11 cellular contexts compared by ENCODE assay signal in the genomic region with DNA sequence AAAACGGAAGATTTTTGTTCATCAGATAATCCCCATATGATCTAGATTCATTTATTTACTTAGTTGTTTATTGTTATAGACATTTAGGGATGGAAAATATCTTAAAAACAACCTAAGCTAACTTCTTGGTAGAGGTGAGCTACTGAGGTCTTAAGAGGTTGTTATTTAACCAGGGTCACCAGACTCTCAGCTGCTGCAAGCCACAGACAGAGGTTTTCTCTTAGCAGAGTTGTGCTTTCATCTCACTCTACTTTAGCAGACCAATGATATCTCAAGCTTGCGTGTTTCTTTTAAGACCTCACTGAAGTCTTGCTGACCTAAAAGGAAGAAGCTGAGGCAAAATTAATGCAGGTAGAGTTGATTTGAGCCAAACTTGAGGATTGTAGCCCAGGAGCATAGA. TPM values are rescaled to one million over a fixed set of nuclear protein-coding genes. Genes with fewer than 3 reads are reported as not detected.
A peak's percentile ranks its signal among the peaks of the same experiment; 100 is the strongest.
DNase-seq lines count a peak whose midpoint lies in the region; ATAC-seq and TF ChIP-seq lines count a peak whose summit lies in the region.
"Had no signal": no experiment of that assay in that cellular context is flagged by ENCODE, and none has a peak within 500 bp of the region (broad histone marks: within the 10 kb centered on the region; RNA-seq: fewer than 3 reads in every experiment).

No MANE protein-coding gene starts in this region.

- H3K79me2 ChIP-seq in parathyroid adenoma, result peaks cover 4% of the 10 kb centered on the region

- H3K9ac ChIP-seq in parathyroid adenoma, result no peak overlapping the region

- ATAC-seq in GM18909 (IDR thresholded peaks at IDR 0.05; ENCODE audit: poor library complexity, unreplicated experiment) (peak; percentile 94), HG02678 (IDR thresholded peaks at IDR 0.05; ENCODE audit: unreplicated experiment) (peak; percentile 94), T-helper 17 cell (peak; percentile 85), GM19455 (IDR thresholded peaks at IDR 0.05; ENCODE audit: unreplicated experiment) (no peak)

- peak overlapping the region; percentile 71 for H3K27ac ChIP-seq in parathyroid adenoma
- H3K27ac ChIP-seq: SJSA1 had no signal

- no peaks in the 10 kb centered on the region for H3K9me3 ChIP-seq in T-helper 17 cell (ENCODE audit: control insufficient read depth, low read length, poor library complexity, severe bottlenecking)
- H3K9me3 ChIP-seq in parathyroid adenoma (ENCODE audit: control insufficient read depth, low read length), result no peaks in the 10 kb centered on the region
- H3K9me3 ChIP-seq: SJSA1 had no signal

- H3K4me3 Mint-ChIP-seq in T-helper 17 cell (peak overlapping the region; percentile 83), osteocyte (ENCODE audit: unreplicated experiment) (no peak overlapping the region)

- DNase-seq in T-helper 17 cell, result no peak
- no peak for DNase-seq in NAMALWA (ENCODE audit: low spot score)
- no peak for DNase-seq in osteocyte (ENCODE audit: extremely low spot score, unreplicated experiment)
- no peak for DNase-seq in activated T-cell treated with anti-CD3 and anti-CD28 coated beads, Interleukin-2, amount 50 U/mL, for 1 hour
- DNase-seq: aorta, IMR-90 had no signal

- H3K36me3 Mint-ChIP-seq in T-helper 17 cell (ENCODE audit: low read depth), result peaks cover 7% of the 10 kb centered on the region
- H3K36me3 Mint-ChIP-seq in osteocyte (ENCODE audit: unreplicated experiment), result peaks cover 20% of the 10 kb centered on the region

- no peak overlapping the region for H2AFZ ChIP-seq in parathyroid adenoma

- H3K36me3 ChIP-seq in parathyroid adenoma (ENCODE audit: control insufficient read depth, insufficient read depth, low read length), result no peaks in the 10 kb centered on the region
- H3K36me3 ChIP-seq: SJSA1 had no signal

- no peak overlapping the region for H3K4me2 ChIP-seq in parathyroid adenoma (ENCODE audit: low read length)

- H3K27ac Mint-ChIP-seq in T-helper 17 cell, result peak overlapping the region; percentile 92
- no peak overlapping the region for H3K27ac Mint-ChIP-seq in osteocyte (ENCODE audit: unreplicated experiment)

- peaks cover 3% of the 10 kb centered on the region for H3K4me1 ChIP-seq in parathyroid adenoma
- H3K4me1 ChIP-seq: SJSA1 had no signal

- no peak overlapping the region for H3K4me3 ChIP-seq in parathyroid adenoma (ENCODE audit: low read depth, low read length)
- H3K4me3 ChIP-seq: SJSA1 had no signal

- peaks cover 8% of the 10 kb centered on the region for H3K9me3 Mint-ChIP-seq in osteocyte (ENCODE audit: unreplicated experiment)

- TF ChIP-seq CTCF in parathyroid adenoma (IDR thresholded peaks at IDR 0.05), result no peak
- TF ChIP-seq CTCF in osteocyte (IDR thresholded peaks at IDR 0.05), result no peak

- H3K4me1 Mint-ChIP-seq in T-helper 17 cell, result peaks cover 56% of the 10 kb centered on the region
- H3K4me1 Mint-ChIP-seq in osteocyte (ENCODE audit: unreplicated experiment), result peaks cover 18% of the 10 kb centered on the region

- no peaks in the 10 kb centered on the region for H3K27me3 ChIP-seq in parathyroid adenoma (ENCODE audit: control insufficient read depth, insufficient read depth, low read length)
- H3K27me3 ChIP-seq: SJSA1 had no signal

- H3K27me3 Mint-ChIP-seq in T-helper 17 cell, result no peaks in the 10 kb centered on the region
- H3K27me3 Mint-ChIP-seq in osteocyte (ENCODE audit: unreplicated experiment), result no peaks in the 10 kb centered on the region

RNA-seq across cellular contexts. Expression of a gene that starts 43.6 kb away (rescaled TPM):
- total RNA-seq in T-helper 17 cell (10 to 100 TPM; 49.5 to 62.4 TPM), osteocyte (63.5 and 65.7 TPM in 2 replicates)
